In genomic region chr17:66426397-66427033, GRCh38 we compare ENCODE assay signal across 7 cellular contexts.
DNase-seq lines count a peak whose midpoint lies in the region; ATAC-seq, FAIRE-seq and TF ChIP-seq lines count a peak whose summit lies in the region.

No MANE protein-coding gene starts in this region.

- FAIRE-seq in GM19239 (lab: Jason Lieb, UNC) (no peak), pancreas (lab: Jason Lieb, UNC) (no peak)

- intact Hi-C loops in OCI-LY7 (cut with micrococcal nuclease; ENCODE audit: unreplicated experiment), result loop anchor here (1.0 kb wide), 1 partner anchor 171 kb away; no protein-coding TSS in a partner anchor
- intact Hi-C loops in pancreas (cut with DNase I), result no loop called here

- BruUV-seq in OCI-LY7 (replicated peaks; lab: Mats Ljungman, UMichigan), result no TSS peak

- H4K20me1 ChIP-seq in OCI-LY7 (ENCODE audit: insufficient read depth, low read length), result no peaks in the 10 kb centered on the region

- ATAC-seq in pancreas, result peak in 3 of 4 donors; percentile 46 to 74 (median 47)

- peak; percentile 68 for TF ChIP-seq CTCF in OCI-LY7 (conservative IDR thresholded peaks at IDR 0.05; ENCODE audit: low read length)
- TF ChIP-seq CTCF in pancreas (IDR thresholded peaks at IDR 0.05), result peak in 1 of 4 donors; percentile 7

- no peaks in the 10 kb centered on the region for H3K9me3 ChIP-seq in OCI-LY7 (ENCODE audit: low read length)
- no peaks in the 10 kb centered on the region for H3K9me3 ChIP-seq in pancreas

- no peaks in the 10 kb centered on the region for H3K9me2 ChIP-seq in OCI-LY7 (ENCODE audit: insufficient read depth, low read length)

- H3K4me1 ChIP-seq in OCI-LY7 (ENCODE audit: insufficient read depth, low read length, poor library complexity, severe bottlenecking) (peaks cover 16% of the 10 kb centered on the region), pancreas (no peaks in the 10 kb centered on the region)

- H3K36me3 ChIP-seq in OCI-LY7 (ENCODE audit: insufficient read depth, low read length), result no peaks in the 10 kb centered on the region
- H3K36me3 ChIP-seq in pancreas, result no peaks in the 10 kb centered on the region

- H3K27ac ChIP-seq in OCI-LY7 (ENCODE audit: low read depth, low read length, poor library complexity, severe bottlenecking) (no peak overlapping the region), pancreas (no peak overlapping the region)

- H3K27ac Mint-ChIP-seq in activated naive CD8-positive, alpha-beta T cell treated with anti-CD3 and anti-CD28 coated beads for 36 hours, result peak overlapping the region; percentile 71

- H3K27me3 Mint-ChIP-seq in activated naive CD8-positive, alpha-beta T cell treated with anti-CD3 and anti-CD28 coated beads for 36 hours, result no peaks in the 10 kb centered on the region

- DNase-seq in GM19239 (ENCODE audit: insufficient read length, low spot score), result peak; percentile 19
- DNase-seq in OCI-LY7 (ENCODE audit: low spot score), result peak; percentile 41
- peak; percentile 28 for DNase-seq in activated naive CD8-positive, alpha-beta T cell treated with anti-CD3 and anti-CD28 coated beads for 36 hours
- DNase-seq in pancreas, result no peak
- no peak for DNase-seq in putamen (ENCODE audit: low spot score)
- no peak for DNase-seq in inferior parietal cortex (ENCODE audit: extremely low spot score)
- no peak for DNase-seq in SHP77 (lab: John Stamatoyannopoulos, UW)

- H3K4me3 ChIP-seq in OCI-LY7 (ENCODE audit: low read depth, low read length, poor library complexity, severe bottlenecking) (no peak overlapping the region), pancreas (no peak overlapping the region)

- H3K4me2 ChIP-seq in OCI-LY7 (ENCODE audit: low read length), result peak overlapping the region; percentile 23; the same call in 1 of the 2 replicates

- H2AFZ ChIP-seq in OCI-LY7 (ENCODE audit: low read length), result 0 out of 2 replicates have a peak overlapping the region, but pooled peaks have one; percentile 21

- 61 to 76% methylated on average over 6 of the region's 6 CpGs for WGBS in pancreas, 2 donors

- H3K4me3 Mint-ChIP-seq in activated naive CD8-positive, alpha-beta T cell treated with anti-CD3 and anti-CD28 coated beads for 36 hours, result no peak overlapping the region

- no peaks in the 10 kb centered on the region for H3K27me3 ChIP-seq in pancreas

- CTCF ChIA-PET in OCI-LY7 (lab: Charles Lee; ENCODE audit: unreplicated experiment), result no interaction called here

- no peaks in the 10 kb centered on the region for H3K79me2 ChIP-seq in OCI-LY7 (ENCODE audit: insufficient read depth, low read depth, low read length)

- H3K36me3 Mint-ChIP-seq in activated naive CD8-positive, alpha-beta T cell treated with anti-CD3 and anti-CD28 coated beads for 36 hours, result peaks cover 35% of the 10 kb centered on the region

- POLR2A ChIA-PET in OCI-LY7 (lab: Charles Lee), result no interaction called here

- H3K4me1 Mint-ChIP-seq in activated naive CD8-positive, alpha-beta T cell treated with anti-CD3 and anti-CD28 coated beads for 36 hours, result peaks cover 61% of the 10 kb centered on the region

- no peaks in the 10 kb centered on the region for H3K9me3 Mint-ChIP-seq in activated naive CD8-positive, alpha-beta T cell treated with anti-CD3 and anti-CD28 coated beads for 36 hours

Comparison
In these comparisons a context has a peak if more than half of its experiments do, and no peak if none do; other contexts are left out.
1. DNase-seq: peak in GM19239 (single experiment), OCI-LY7 (single experiment) and activated naive CD8-positive, alpha-beta T cell treated with anti-CD3 and anti-CD28 coated beads for 36 hours (single experiment); none in pancreas (0 of 6), putamen (single experiment), inferior parietal cortex (single experiment) and SHP77 (0 of 2).